Comparison of ENCODE assay signal across 1 cellular context in genomic region chr20:63863798-63864544, GRCh38.
TF ChIP-seq lines count a peak whose summit lies in the region.

No MANE protein-coding gene starts in this region.

TF ChIP-seq in K562, 482 proteins besides CTCF, POLR2A, EP300 and RAD21 (continued from another document and continues in another):
- TF ChIP-seq HOMEZ (CRISPR knock-in tag; IDR thresholded peaks at IDR 0.05), result no peak
- TF ChIP-seq ETV5 (CRISPR knock-in tag; IDR thresholded peaks at IDR 0.05; ENCODE audit: low read depth), result peak; percentile 98
- TF ChIP-seq SAFB (IDR thresholded peaks at IDR 0.05; ENCODE audit: borderline replicate concordance, low read depth, low read length), result peak; percentile 61; the same call in 1 of the 2 replicates
- no peak for TF ChIP-seq TBL1XR1 (IDR thresholded peaks at IDR 0.05; ENCODE audit: low read length in 2 of 2)
- TF ChIP-seq ZNF217 (CRISPR knock-in tag; IDR thresholded peaks at IDR 0.05), result no peak
- TF ChIP-seq KDM1A (IDR thresholded peaks at IDR 0.05), result no peak; a peak in 3 of 4 replicates
- TF ChIP-seq ZBTB40 (IDR thresholded peaks at IDR 0.05), result peak; percentile 68; the same call in 1 of the 2 replicates
- no peak for TF ChIP-seq ZBTB40 (CRISPR knock-in tag; IDR thresholded peaks at IDR 0.05)
- TF ChIP-seq SETDB1 (IDR thresholded peaks at IDR 0.05; ENCODE audit: low read length), result no peak
- no peak for TF ChIP-seq ZNF436 (CRISPR knock-in tag; IDR thresholded peaks at IDR 0.05)
- no peak for TF ChIP-seq MBD2 (IDR thresholded peaks at IDR 0.05; ENCODE audit: borderline replicate concordance, low read depth)
- no peak for TF ChIP-seq EZH2 (IDR thresholded peaks at IDR 0.05; ENCODE audit: borderline replicate concordance, low read depth, low read length)
- TF ChIP-seq, protein P1, sequence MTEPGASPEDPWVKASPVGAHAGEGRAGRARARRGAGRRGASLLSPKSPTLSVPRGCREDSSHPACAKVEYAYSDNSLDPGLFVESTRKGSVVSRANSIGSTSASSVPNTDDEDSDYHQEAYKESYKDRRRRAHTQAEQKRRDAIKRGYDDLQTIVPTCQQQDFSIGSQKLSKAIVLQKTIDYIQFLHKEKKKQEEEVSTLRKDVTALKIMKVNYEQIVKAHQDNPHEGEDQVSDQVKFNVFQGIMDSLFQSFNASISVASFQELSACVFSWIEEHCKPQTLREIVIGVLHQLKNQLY (CRISPR knock-in tag; conservative IDR thresholded peaks at IDR 0.05), result no peak
- no peak for TF ChIP-seq POU5F1 (IDR thresholded peaks at IDR 0.05; ENCODE audit: borderline replicate concordance, low read depth, low read length, partially characterized antibody)
- no peak for TF ChIP-seq FOXJ2 (tag; IDR thresholded peaks at IDR 0.05)
- no peak for TF ChIP-seq CUX1 (CRISPR knock-in tag; IDR thresholded peaks at IDR 0.05)
- no peak for TF ChIP-seq CHD2 (IDR thresholded peaks at IDR 0.05; ENCODE audit: low read depth, low read length)
- TF ChIP-seq LARP7 (IDR thresholded peaks at IDR 0.05), result no peak
- TF ChIP-seq TFAM (CRISPR knock-in tag; conservative IDR thresholded peaks at IDR 0.05), result no peak
- TF ChIP-seq SREBF1 (IDR thresholded peaks at IDR 0.05; ENCODE audit: borderline replicate concordance, low read depth, low read length), result no peak
- TF ChIP-seq MAZ (CRISPR knock-in tag; conservative IDR thresholded peaks at IDR 0.05 in 1 of 2, IDR thresholded peaks at IDR 0.05 in 1 of 2), result peak; percentile 85 to 89
- no peak for TF ChIP-seq TAF7 (tag; IDR thresholded peaks at IDR 0.05)
- no peak for TF ChIP-seq GABPB2 (CRISPR knock-in tag; conservative IDR thresholded peaks at IDR 0.05)
- TF ChIP-seq FOS (IDR thresholded peaks at IDR 0.05; ENCODE audit: extremely low read depth, insufficient read length), result no peak
- no peak for TF ChIP-seq RBBP5 (IDR thresholded peaks at IDR 0.05; ENCODE audit: borderline replicate concordance, insufficient read depth, low read length, poor library complexity, severe bottlenecking)
- TF ChIP-seq JUND (IDR thresholded peaks at IDR 0.05; ENCODE audit: borderline replicate concordance, low read depth, low read length), result peak; percentile 34; the same call in 1 of the 2 replicates
- no peak; the same call in 2 of the 3 replicates for TF ChIP-seq JUND (tag; IDR thresholded peaks at IDR 0.05; ENCODE audit: borderline replicate concordance, low read depth, low read length)
- TF ChIP-seq, protein P2, sequence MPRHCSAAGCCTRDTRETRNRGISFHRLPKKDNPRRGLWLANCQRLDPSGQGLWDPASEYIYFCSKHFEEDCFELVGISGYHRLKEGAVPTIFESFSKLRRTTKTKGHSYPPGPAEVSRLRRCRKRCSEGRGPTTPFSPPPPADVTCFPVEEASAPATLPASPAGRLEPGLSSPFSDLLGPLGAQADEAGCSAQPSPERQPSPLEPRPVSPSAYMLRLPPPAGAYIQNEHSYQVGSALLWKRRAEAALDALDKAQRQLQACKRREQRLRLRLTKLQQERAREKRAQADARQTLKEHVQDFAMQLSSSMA (CRISPR knock-in tag; IDR thresholded peaks at IDR 0.05), result no peak
- no peak for TF ChIP-seq RBM39 (optimal IDR thresholded peaks at IDR 0.05; ENCODE audit: low read depth, low read length)
- no peak for TF ChIP-seq SNAPC5 (CRISPR knock-in tag; IDR thresholded peaks at IDR 0.05)
- peak; percentile 79 for TF ChIP-seq GABPB1 (CRISPR knock-in tag; IDR thresholded peaks at IDR 0.05)
- TF ChIP-seq ZNF785 (CRISPR knock-in tag; IDR thresholded peaks at IDR 0.05), result no peak
- TF ChIP-seq CEBPG (CRISPR knock-in tag; IDR thresholded peaks at IDR 0.05), result 0 out of 2 replicates have a peak, but pooled peaks have one; percentile 41
- no peak for TF ChIP-seq CEBPG (tag; conservative IDR thresholded peaks at IDR 0.05 in 1 of 2, IDR thresholded peaks at IDR 0.05 in 1 of 2)
- peak; percentile 40 for TF ChIP-seq HNRNPLL (IDR thresholded peaks at IDR 0.05; ENCODE audit: low read depth, low read length, poor library complexity, severe bottlenecking)
- TF ChIP-seq ZNF263 (CRISPR knock-in tag; IDR thresholded peaks at IDR 0.05; ENCODE audit: borderline replicate concordance), result no peak
- no peak for TF ChIP-seq RNF2 (IDR thresholded peaks at IDR 0.05)
- TF ChIP-seq CHD1 (IDR thresholded peaks at IDR 0.05; ENCODE audit: low read length), result no peak
- TF ChIP-seq JUNB (CRISPR knock-in tag; conservative IDR thresholded peaks at IDR 0.05), result no peak
- no peak for TF ChIP-seq RHOXF2B (CRISPR knock-in tag; conservative IDR thresholded peaks at IDR 0.05)
- peak; percentile 81; the same call in 1 of the 2 replicates for TF ChIP-seq ELF4 (CRISPR knock-in tag; IDR thresholded peaks at IDR 0.05)
- TF ChIP-seq ZBTB1 (CRISPR knock-in tag; IDR thresholded peaks at IDR 0.05; ENCODE audit: borderline replicate concordance, low read depth), result no peak
- no peak for TF ChIP-seq RAD51 (IDR thresholded peaks at IDR 0.05; ENCODE audit: borderline replicate concordance, low read depth)
- no peak for TF ChIP-seq TSC22D4 (tag; IDR thresholded peaks at IDR 0.05)
- TF ChIP-seq SRF (CRISPR knock-in tag; IDR thresholded peaks at IDR 0.05), result no peak
- no peak for TF ChIP-seq KDM5B (IDR thresholded peaks at IDR 0.05; ENCODE audit: insufficient replicate concordance, low read depth, low read length)
- TF ChIP-seq, protein P3, sequence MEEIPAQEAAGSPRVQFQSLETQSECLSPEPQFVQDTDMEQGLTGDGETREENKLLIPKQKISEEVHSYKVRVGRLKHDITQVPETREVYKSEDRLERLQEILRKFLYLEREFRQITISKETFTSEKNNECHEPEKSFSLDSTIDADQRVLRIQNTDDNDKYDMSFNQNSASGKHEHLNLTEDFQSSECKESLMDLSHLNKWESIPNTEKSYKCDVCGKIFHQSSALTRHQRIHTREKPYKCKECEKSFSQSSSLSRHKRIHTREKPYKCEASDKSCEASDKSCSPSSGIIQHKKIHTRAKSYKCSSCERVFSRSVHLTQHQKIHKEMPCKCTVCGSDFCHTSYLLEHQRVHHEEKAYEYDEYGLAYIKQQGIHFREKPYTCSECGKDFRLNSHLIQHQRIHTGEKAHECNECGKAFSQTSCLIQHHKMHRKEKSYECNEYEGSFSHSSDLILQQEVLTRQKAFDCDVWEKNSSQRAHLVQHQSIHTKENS (CRISPR knock-in tag; IDR thresholded peaks at IDR 0.05), result no peak
- TF ChIP-seq HDAC2 (IDR thresholded peaks at IDR 0.05), result no peak
- TF ChIP-seq CBX3 (IDR thresholded peaks at IDR 0.05; ENCODE audit: borderline replicate concordance in 1 of 2, low read length in 2 of 2), result peak in 1 of 2 experiments; percentile 17; a peak in 1 of 3 replicates
- TF ChIP-seq MEIS2 (IDR thresholded peaks at IDR 0.05; ENCODE audit: partially characterized antibody), result peak; percentile 49
- TF ChIP-seq PHB (CRISPR knock-in tag; IDR thresholded peaks at IDR 0.05), result no peak
- 0 out of 2 replicates have a peak, but pooled peaks have one; percentile 59 for TF ChIP-seq SMAD4 (CRISPR knock-in tag; conservative IDR thresholded peaks at IDR 0.05)
- 0 out of 2 replicates have a peak, but pooled peaks have one; percentile 21 for TF ChIP-seq CC2D1A (IDR thresholded peaks at IDR 0.05)
- no peak for TF ChIP-seq HMG20B (CRISPR knock-in tag; IDR thresholded peaks at IDR 0.05)
- no peak for TF ChIP-seq TEAD2 (tag; IDR thresholded peaks at IDR 0.05)
- TF ChIP-seq ZNF282 (CRISPR knock-in tag; IDR thresholded peaks at IDR 0.05), result no peak
